21 cellular contexts compared by ENCODE assay signal in the genomic region with DNA sequence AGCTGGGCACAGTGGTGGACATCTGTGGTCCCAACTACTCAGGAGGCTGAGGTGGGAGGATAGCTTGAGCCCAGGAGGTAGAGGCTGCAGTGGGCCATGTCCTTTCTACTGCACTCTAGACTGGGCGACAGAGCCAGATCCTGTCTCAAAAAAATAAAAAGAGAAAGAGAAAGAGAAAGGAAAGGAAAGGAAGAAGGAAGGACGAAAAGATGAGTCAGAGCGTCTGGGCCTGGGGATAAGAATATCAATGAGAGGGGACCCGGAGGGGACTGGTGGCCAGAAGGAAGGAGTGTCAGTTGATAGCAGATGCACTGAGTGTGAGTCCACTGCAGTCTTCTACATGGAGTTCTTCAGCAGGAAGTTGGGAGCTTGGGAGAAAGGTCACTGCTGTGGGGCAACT.
DNase-seq lines count a peak whose midpoint lies in the region; ATAC-seq, FAIRE-seq and TF ChIP-seq lines count a peak whose summit lies in the region.
"Had no signal": no experiment of that assay in that cellular context is flagged by ENCODE, and none has a peak within 500 bp of the region (broad histone marks: within the 10 kb centered on the region; RNA-seq: fewer than 3 reads in every experiment).

No MANE protein-coding gene starts in this region.

- H3K4me1 Mint-ChIP-seq in CD14-positive monocyte = peaks cover 52% of the 10 kb centered on the region
- H3K4me1 Mint-ChIP-seq in activated naive CD8-positive, alpha-beta T cell treated with anti-CD3 and anti-CD28 coated beads for 36 hours = peaks cover 2% of the 10 kb centered on the region

- FAIRE-seq in GM12878 (lab: Jason Lieb, UNC) = no peak
- FAIRE-seq: GM12891 had no signal

- CTCF ChIA-PET in GM12878 (lab: Yijun Ruan, JAX) = no interaction called here

- H4K20me1 ChIP-seq in GM12878 (ENCODE audit: control insufficient read depth, insufficient read depth) = 0 out of 2 replicates have a peak, but pooled peaks cover 2% of the 10 kb centered on the region
- H4K20me1 ChIP-seq: BLaER1 had no signal

- 8% methylated on average over 4 of the region's 4 CpGs for WGBS in GM12878 (ENCODE audit: insufficient coverage, insufficient replicate concordance, low lambda C conversion rate, missing lambda C conversion rate)

- peak overlapping the region; percentile 31 to 44 for H3K4me3 Mint-ChIP-seq in CD14-positive monocyte
- H3K4me3 Mint-ChIP-seq in activated naive CD8-positive, alpha-beta T cell treated with anti-CD3 and anti-CD28 coated beads for 36 hours = no peak overlapping the region
- H3K4me3 Mint-ChIP-seq: CD8-positive, alpha-beta T cell; GM23338 had no signal

- POLR2A ChIA-PET in GM12878 (lab: Charles Lee) = no interaction called here

- BruUV-seq in GM12878 (replicated peaks; lab: Mats Ljungman, UMichigan) = no TSS peak

- TF ChIP-seq CTCF in CD14-positive monocyte (IDR thresholded peaks at IDR 0.05) (no peak), GM12878 (IDR thresholded peaks at IDR 0.05 in 2 of 3, conservative IDR thresholded peaks at IDR 0.05 in 1 of 3; ENCODE audit: control insufficient read depth in 2 of 3, extremely low read depth in 1 of 3, insufficient read depth in 1 of 3, low read depth in 3 of 3, low read length in 3 of 3) (no peak)

- DNase-seq in CD14-positive monocyte (ENCODE audit: low spot score) (no peak), HT1080 (ENCODE audit: low read depth) (peak; percentile 25), RPMI7951 (ENCODE audit: low read depth) (peak; percentile 15), GM12878 (ENCODE audit: low read depth, low spot score) (no peak), NCI-H1092 (lab: John Stamatoyannopoulos, UW) (no peak), NCI-H1436 treated with DMSO at 0.1 percent for 48 hours (lab: John Stamatoyannopoulos, UW) (no peak)
- no peak for DNase-seq in activated naive CD4-positive, alpha-beta T cell (lab: John Stamatoyannopoulos, UW)
- no peak for DNase-seq in activated naive CD8-positive, alpha-beta T cell treated with anti-CD3 and anti-CD28 coated beads for 36 hours
- DNase-seq: CD8-positive, alpha-beta T cell; DMS53; EL; NCI-H1092 treated with DMSO at 0.1 percent for 48 hours; NCI-H2081; NCI-H2171 treated with DMSO at 0.1 percent for 48 hours; NCI-H446; NCI-H748 treated with DMSO at 0.1 percent for 48 hours had no signal

- RAD21 ChIA-PET in GM12878 (lab: Charles Lee; ENCODE audit: unreplicated experiment) = interaction anchor here (1.6 kb wide), 1 partner anchor 53 kb away, joined by 4 read pairs; no protein-coding TSS in a partner anchor

- in situ Hi-C loops in GM12878 (cut with MboI) = no loop called here

- TF ChIP-seq RAD21 in GM12878 (IDR thresholded peaks at IDR 0.05; ENCODE audit: insufficient read depth, low read depth, low read length) = no peak

- no peak overlapping the region for H3K9ac ChIP-seq in GM12878 (ENCODE audit: control insufficient read depth, insufficient read depth, low read length)
- H3K9ac ChIP-seq: BLaER1 had no signal

- ATAC-seq in GM12878 = no peak
- ATAC-seq: CD8-positive, alpha-beta T cell; GM23338; HCT116; Panc1 had no signal

- H3K9me3 Mint-ChIP-seq in CD14-positive monocyte = peaks cover 0 to 6% (median 2%) of the 10 kb centered on the region in 7 donors
- no peaks in the 10 kb centered on the region for H3K9me3 Mint-ChIP-seq in activated naive CD8-positive, alpha-beta T cell treated with anti-CD3 and anti-CD28 coated beads for 36 hours

- H3K4me2 ChIP-seq in GM12878 (ENCODE audit: control insufficient read depth, insufficient read depth) = no peak overlapping the region
- H3K4me2 ChIP-seq: BLaER1, GM23338 had no signal

- H3K4me3 ChIP-seq in GM12878 = no peak overlapping the region
- H3K4me3 ChIP-seq: BLaER1, GM23338 had no signal

- no peak for TF ChIP-seq POLR2A in GM12878 (IDR thresholded peaks at IDR 0.05; ENCODE audit: low read depth, low read length)

- no peak overlapping the region for H2AFZ ChIP-seq in GM12878 (ENCODE audit: control insufficient read depth, low read depth, low read length)
- H2AFZ ChIP-seq: GM23338 had no signal

- SMC1A ChIA-PET in GM12878 (lab: Charles Lee; ENCODE audit: uncharacterized antibody, unreplicated experiment) = no interaction called here

- no peak overlapping the region for H3K27ac ChIP-seq in GM12878 (ENCODE audit: control insufficient read depth, insufficient read depth)
- H3K27ac ChIP-seq: BLaER1 had no signal

- peaks cover 9% of the 10 kb centered on the region; the same call in 1 of the 2 replicates for H3K4me1 ChIP-seq in GM12878 (ENCODE audit: control insufficient read depth, insufficient read depth, low read length)

- no peaks in the 10 kb centered on the region for H3K79me2 ChIP-seq in GM12878 (ENCODE audit: control insufficient read depth, insufficient read depth, low read length)

- H3K9me3 ChIP-seq in GM12878 (replicated peaks; ENCODE audit: control insufficient read depth, insufficient read depth, low read length) = no peaks in the 10 kb centered on the region; the same call in 2 of the 3 replicates

- H3K36me3 ChIP-seq in GM12878 (ENCODE audit: control insufficient read depth in 2 of 2, insufficient read depth in 2 of 2, low read length in 1 of 2) = no peaks in the 10 kb centered on the region
- H3K36me3 ChIP-seq: BLaER1 had no signal

- intact Hi-C loops in CD14-positive monocyte (cut with micrococcal nuclease) (no loop called here), GM12878 (cut with micrococcal nuclease; ENCODE audit: unreplicated experiment) (no loop called here)

- H3K36me3 Mint-ChIP-seq in CD14-positive monocyte = no peaks in the 10 kb centered on the region
- no peaks in the 10 kb centered on the region for H3K36me3 Mint-ChIP-seq in activated naive CD8-positive, alpha-beta T cell treated with anti-CD3 and anti-CD28 coated beads for 36 hours
- H3K36me3 Mint-ChIP-seq: CD8-positive, alpha-beta T cell had no signal

- H3K27me3 Mint-ChIP-seq in CD14-positive monocyte (ENCODE audit: low read depth in 3 of 3) = peaks cover 0 to 5% (median 0%) of the 10 kb centered on the region in 3 donors
- H3K27me3 Mint-ChIP-seq in activated naive CD8-positive, alpha-beta T cell treated with anti-CD3 and anti-CD28 coated beads for 36 hours = no peaks in the 10 kb centered on the region

- peak overlapping the region in 2 of 7 donors; percentile 34 to 63 for H3K27ac Mint-ChIP-seq in CD14-positive monocyte
- no peak overlapping the region for H3K27ac Mint-ChIP-seq in activated naive CD8-positive, alpha-beta T cell treated with anti-CD3 and anti-CD28 coated beads for 36 hours
- H3K27ac Mint-ChIP-seq: CD8-positive, alpha-beta T cell; GM23338 had no signal

- no peaks in the 10 kb centered on the region for H3K27me3 ChIP-seq in GM12878 (replicated peaks in 1 of 2; ENCODE audit: control insufficient read depth in 2 of 2, insufficient read depth in 2 of 2, low read length in 1 of 2)
- H3K27me3 ChIP-seq: BLaER1 had no signal

- TF ChIP-seq EP300 in GM12878 (IDR thresholded peaks at IDR 0.05; ENCODE audit: borderline replicate concordance in 1 of 2, control insufficient read depth in 1 of 2, low read depth in 2 of 2, low read length in 2 of 2) = no peak

TF ChIP-seq in GM12878, 131 proteins besides CTCF, POLR2A, EP300 and RAD21:
- TF ChIP-seq EZH2 (IDR thresholded peaks at IDR 0.05; ENCODE audit: borderline replicate concordance, control insufficient read depth, low read depth, low read length) = no peak
- TF ChIP-seq, protein P1, sequence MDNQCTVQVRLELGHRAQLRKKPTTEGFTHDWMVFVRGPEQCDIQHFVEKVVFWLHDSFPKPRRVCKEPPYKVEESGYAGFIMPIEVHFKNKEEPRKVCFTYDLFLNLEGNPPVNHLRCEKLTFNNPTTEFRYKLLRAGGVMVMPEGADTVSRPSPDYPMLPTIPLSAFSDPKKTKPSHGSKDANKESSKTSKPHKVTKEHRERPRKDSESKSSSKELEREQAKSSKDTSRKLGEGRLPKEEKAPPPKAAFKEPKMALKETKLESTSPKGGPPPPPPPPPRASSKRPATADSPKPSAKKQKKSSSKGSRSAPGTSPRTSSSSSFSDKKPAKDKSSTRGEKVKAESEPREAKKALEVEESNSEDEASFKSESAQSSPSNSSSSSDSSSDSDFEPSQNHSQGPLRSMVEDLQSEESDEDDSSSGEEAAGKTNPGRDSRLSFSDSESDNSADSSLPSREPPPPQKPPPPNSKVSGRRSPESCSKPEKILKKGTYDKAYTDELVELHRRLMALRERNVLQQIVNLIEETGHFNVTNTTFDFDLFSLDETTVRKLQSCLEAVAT (IDR thresholded peaks at IDR 0.05) = peak; percentile 34; the same call in 1 of the 2 replicates

Comparison
In these comparisons a context has a peak if more than half of its experiments do, and no peak if none do; other contexts are left out.
1. DNase-seq: peak in HT1080 (single experiment) and RPMI7951 (single experiment); none in CD14-positive monocyte (single experiment), GM12878 (single experiment), activated naive CD4-positive, alpha-beta T cell (0 of 4), NCI-H1092 (single experiment), NCI-H1436 treated with DMSO at 0.1 percent for 48 hours (single experiment) and activated naive CD8-positive, alpha-beta T cell treated with anti-CD3 and anti-CD28 coated beads for 36 hours (single experiment).